In genomic region chr2:128317186-128317897, GRCh38 we compare ENCODE assay signal across 9 cellular contexts. TPM values are rescaled to one million over a fixed set of nuclear protein-coding genes. Genes with fewer than 3 reads are reported as not detected.
DNase-seq lines count a peak whose midpoint lies in the region; TF ChIP-seq lines count a peak whose summit lies in the region.
"Had no signal": no experiment of that assay in that cellular context is flagged by ENCODE, and none has a peak within 500 bp of the region (broad histone marks: within the 10 kb centered on the region; RNA-seq: fewer than 3 reads in every experiment).

No MANE protein-coding gene starts in this region.

- peak overlapping the region; percentile 64 for H3K4me3 ChIP-seq in HEK293 (ENCODE audit: low read depth, low read length)
- H3K4me3 ChIP-seq in hepatocyte, result peak overlapping the region; percentile 87
- H3K4me3 ChIP-seq in skeletal muscle satellite cell (ENCODE audit: low read length), result peak overlapping the region; percentile 70

- DNase-seq in NCI-H748 (lab: John Stamatoyannopoulos, UW; ENCODE audit: unreplicated experiment) (peak; percentile 49), NCI-H748 treated with DMSO at 0.1 percent for 48 hours (lab: John Stamatoyannopoulos, UW) (no peak), NAMALWA (ENCODE audit: low spot score) (peak; percentile 80), hepatocyte (ENCODE audit: low spot score) (peak; percentile 34), HuH-7.5 (ENCODE audit: low spot score) (no peak)
- DNase-seq in activated naive CD4-positive, alpha-beta T cell treated with anti-CD3 and anti-CD28 coated beads, Interleukin-2, amount 50 U/mL, for 16 hours, result peak; percentile 55

- H3K79me2 ChIP-seq in hepatocyte, result peaks cover 55% of the 10 kb centered on the region

- peaks cover 55% of the 10 kb centered on the region for H4K20me1 ChIP-seq in hepatocyte (ENCODE audit: insufficient read depth, poor library complexity, severe bottlenecking)

- H3K9me3 ChIP-seq in HEK293 (ENCODE audit: control insufficient read depth, insufficient read depth, low read depth, low read length), result no peaks in the 10 kb centered on the region
- H3K9me3 ChIP-seq in hepatocyte (ENCODE audit: low read depth), result no peaks in the 10 kb centered on the region
- H3K9me3 ChIP-seq in skeletal muscle satellite cell (replicated peaks; ENCODE audit: low read length), result no peaks in the 10 kb centered on the region

- H2AFZ ChIP-seq in hepatocyte, result no peak overlapping the region

- CTCF ChIA-PET in HEK293 (lab: Yijun Ruan, JAX), result interaction anchor here (0.7 to 1.0 kb wide), 2 partner anchors 9 to 634 kb away, joined by 3 to 4 read pairs; no protein-coding TSS in a partner anchor

- peak overlapping the region; percentile 22 for H3K9ac ChIP-seq in skeletal muscle satellite cell (ENCODE audit: low read depth, low read length)

- TF ChIP-seq CTCF in HEK293 (tag by site-specific recombination; IDR thresholded peaks at IDR 0.05) (peak; percentile 78; the same call in 1 of the 2 replicates), hepatocyte (IDR thresholded peaks at IDR 0.05; ENCODE audit: poor library complexity) (no peak)

- H3K36me3 ChIP-seq in HEK293 (ENCODE audit: control insufficient read depth in 2 of 2, insufficient read depth in 1 of 2, low read length in 2 of 2) (peaks cover 0 to 28% of the 10 kb centered on the region in 2 experiments; a peak in 1 of 3 replicates), hepatocyte (replicated peaks; ENCODE audit: insufficient read depth, low read depth) (no peaks in the 10 kb centered on the region), skeletal muscle satellite cell (ENCODE audit: insufficient read depth, low read length) (no peaks in the 10 kb centered on the region)

- H3K9me2 ChIP-seq in hepatocyte (replicated peaks; ENCODE audit: insufficient read depth), result no peaks in the 10 kb centered on the region

- WGBS in hepatocyte (ENCODE audit: low lambda C conversion rate, missing lambda C conversion rate), result 2% methylated on average over 24 of the region's 34 CpGs

- POLR2A ChIA-PET in HEK293 (lab: Yijun Ruan, JAX), result interaction anchor here (0.9 kb wide), 1 partner anchor 13 kb away, joined by 4 read pairs; no protein-coding TSS in a partner anchor

- H3K27me3 ChIP-seq in hepatocyte (no peaks in the 10 kb centered on the region), skeletal muscle satellite cell (ENCODE audit: control insufficient read depth, insufficient read depth, low read length) (no peaks in the 10 kb centered on the region)

- peak overlapping the region; percentile 99 for H3K4me2 ChIP-seq in hepatocyte
- H3K4me2 ChIP-seq in skeletal muscle satellite cell (ENCODE audit: low read length), result peak overlapping the region; percentile 96

- H3K4me1 ChIP-seq in HEK293 (ENCODE audit: control insufficient read depth, insufficient read depth, low read length) (peaks cover 17% of the 10 kb centered on the region), hepatocyte (ENCODE audit: insufficient read depth) (peaks cover 40% of the 10 kb centered on the region), skeletal muscle satellite cell (ENCODE audit: control insufficient read depth, insufficient read depth, low read length) (peaks cover 22% of the 10 kb centered on the region)

- no peak overlapping the region; the same call in 1 of the 2 replicates for H3K27ac ChIP-seq in HEK293 (ENCODE audit: extremely low read depth, low read depth, low read length)
- no peak overlapping the region for H3K27ac ChIP-seq in hepatocyte
- H3K27ac ChIP-seq: epithelial cell of prostate had no signal

TF ChIP-seq in HEK293, 187 proteins besides CTCF, POLR2A, EP300 and RAD21:
- peak; percentile 42; the same call in 1 of the 2 replicates for TF ChIP-seq ZIC2 (tag by site-specific recombination; IDR thresholded peaks at IDR 0.05)
- peak; percentile 57; the same call in 1 of the 2 replicates for TF ChIP-seq GLIS2 (tag by site-specific recombination; IDR thresholded peaks at IDR 0.05)
- no peak for TF ChIP-seq ZNF558 (tag by site-specific recombination; IDR thresholded peaks at IDR 0.05)
- TF ChIP-seq SP7 (tag by site-specific recombination; IDR thresholded peaks at IDR 0.05), result no peak
- peak; percentile 47 for TF ChIP-seq SP2 (tag by site-specific recombination; IDR thresholded peaks at IDR 0.05)
- peak; percentile 50 for TF ChIP-seq ZNF335 (tag by site-specific recombination; conservative IDR thresholded peaks at IDR 0.05)
- no peak for TF ChIP-seq ZNF239 (tag by site-specific recombination; IDR thresholded peaks at IDR 0.05)
- no peak for TF ChIP-seq ZNF791 (tag by site-specific recombination; IDR thresholded peaks at IDR 0.05)
- TF ChIP-seq YY1 (tag by site-specific recombination; IDR thresholded peaks at IDR 0.05), result no peak
- TF ChIP-seq ZNF223 (tag by site-specific recombination; IDR thresholded peaks at IDR 0.05), result no peak
- peak; percentile 47 for TF ChIP-seq SP3 (tag by site-specific recombination; IDR thresholded peaks at IDR 0.05)
- peak; percentile 34; the same call in 1 of the 2 replicates for TF ChIP-seq KLF1 (tag by site-specific recombination; IDR thresholded peaks at IDR 0.05)
- no peak for TF ChIP-seq ZNF571 (tag by site-specific recombination; IDR thresholded peaks at IDR 0.05)
- peak; percentile 74 for TF ChIP-seq ZBTB20 (tag by site-specific recombination; IDR thresholded peaks at IDR 0.05)
- TF ChIP-seq ZNF341 (tag by site-specific recombination; IDR thresholded peaks at IDR 0.05; ENCODE audit: low read depth), result no peak
- no peak for TF ChIP-seq ZNF529 (tag by site-specific recombination; IDR thresholded peaks at IDR 0.05; ENCODE audit: insufficient replicate concordance)
- no peak for TF ChIP-seq ZNF169 (tag by site-specific recombination; IDR thresholded peaks at IDR 0.05)
- no peak for TF ChIP-seq HOXA7 (CRISPR knock-in tag; IDR thresholded peaks at IDR 0.05; ENCODE audit: borderline replicate concordance)
- no peak for TF ChIP-seq ZNF423 (tag by site-specific recombination; IDR thresholded peaks at IDR 0.05)
- TF ChIP-seq ZNF555 (tag by site-specific recombination; conservative IDR thresholded peaks at IDR 0.05), result no peak
- no peak for TF ChIP-seq ZNF221 (tag by site-specific recombination; IDR thresholded peaks at IDR 0.05; ENCODE audit: borderline replicate concordance)
- TF ChIP-seq ZNF37A (tag by site-specific recombination; IDR thresholded peaks at IDR 0.05), result no peak
- no peak for TF ChIP-seq ZNF426 (tag by site-specific recombination; IDR thresholded peaks at IDR 0.05)
- no peak for TF ChIP-seq ZSCAN30 (tag by site-specific recombination; IDR thresholded peaks at IDR 0.05)
- no peak for TF ChIP-seq ZSCAN16 (tag by site-specific recombination; IDR thresholded peaks at IDR 0.05)
- TF ChIP-seq ZEB2 (tag by site-specific recombination; IDR thresholded peaks at IDR 0.05), result no peak

RNA-seq across cellular contexts. Expression of gene HS6ST1, which starts 1.3 kb away (rescaled TPM):
- total RNA-seq in hepatocyte, result 35.7 and 48.3 TPM in 2 replicates
- 34.9 and 46.7 TPM in 2 replicates for polyA plus RNA-seq in hepatocyte
- total RNA-seq in skeletal muscle satellite cell (2012; rRNA removed), result 12.4 and 20.3 TPM in 2 replicates

Comparison
In these comparisons a context has a peak if more than half of its experiments do, and no peak if none do; other contexts are left out.
1. DNase-seq: peak in NCI-H748 (single experiment), NAMALWA (single experiment), activated naive CD4-positive, alpha-beta T cell treated with anti-CD3 and anti-CD28 coated beads, Interleukin-2, amount 50 U/mL, for 16 hours (single experiment) and hepatocyte (single experiment); none in NCI-H748 treated with DMSO at 0.1 percent for 48 hours (single experiment) and HuH-7.5 (single experiment).
2. Peak in every context shown above with its lines, with median percentiles within 50 percentile points of each other: H3K4me3 ChIP-seq.